Comparison of ENCODE assay signal across 27 cellular contexts in the genomic region with DNA sequence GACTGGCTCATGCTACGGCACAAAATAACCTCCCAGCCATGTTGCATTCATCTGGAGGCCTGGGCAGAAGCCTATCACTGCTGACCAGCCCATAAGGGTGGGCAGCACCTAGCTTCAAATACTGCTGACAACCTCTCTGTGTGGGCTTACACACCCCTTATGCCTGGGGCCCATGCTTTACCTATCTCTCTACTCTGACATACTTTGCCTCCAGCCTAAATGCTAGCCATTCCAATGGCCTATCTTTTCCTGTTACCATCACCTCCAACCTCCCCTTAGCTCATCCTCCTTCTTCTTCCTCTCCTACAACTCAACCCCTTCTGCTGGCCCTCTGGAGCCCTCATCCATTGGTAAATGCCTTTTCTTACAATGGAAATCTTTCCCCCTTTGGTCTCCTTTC.
"Had no signal": no experiment of that assay in that cellular context is flagged by ENCODE, and none has a peak within 500 bp of the region (broad histone marks: within the 10 kb centered on the region; RNA-seq: fewer than 3 reads in every experiment).

No MANE protein-coding gene starts in this region.

- H3K4me1 Mint-ChIP-seq: naive B cell, natural killer cell, nephron progenitor cell, neural progenitor cell had no signal

- DNase-seq: heart right ventricle; left colon; left lung; mesendoderm; naive B cell; natural killer cell; nephron progenitor cell; occipital lobe; psoas muscle; right lobe of liver; stimulated activated CD4-positive, alpha-beta T cell treated with anti-CD3 and anti-CD28 coated beads, Interleukin-2, amount 100 ng/mL, for 24 hours; stimulated activated CD4-positive, alpha-beta T cell treated with anti-CD3 and anti-CD28 coated beads, Interleukin-4, amount 100 ng/mL, for 1 hour; stimulated activated naive CD4-positive, alpha-beta T cell; tibial artery; uterus had no signal

- H3K4me1 ChIP-seq: left lung, neural progenitor cell, right lobe of liver, uterus had no signal

- H3K27ac Mint-ChIP-seq: mesothelial cell of epicardium; natural killer cell; nephron progenitor cell; neural progenitor cell; stimulated activated naive CD8-positive, alpha-beta T cell treated with anti-CD3 and anti-CD28 coated beads, Interleukin-15, Interleukin-2, amounts not matched to agents 100 ng/mL and 50 ng/mL, for 24 hours; type B pancreatic cell had no signal

- H3K79me2 ChIP-seq: hepatocyte, parathyroid adenoma had no signal

- H3K36me3 Mint-ChIP-seq: mesothelial cell of epicardium, naive B cell, natural killer cell, neural progenitor cell, type B pancreatic cell had no signal

- ATAC-seq: heart right ventricle, left colon, left lung, natural killer cell, psoas muscle, right lobe of liver had no signal

- H3K27ac ChIP-seq: heart right ventricle, hepatocyte, left lung, neural progenitor cell, neutrophil, parathyroid adenoma, psoas muscle, right atrium auricular region, right lobe of liver, suprapubic skin, thoracic aorta, tibial artery, uterus had no signal

- H3K9me3 ChIP-seq: heart right ventricle, left lung, neutrophil, psoas muscle, right atrium auricular region, right lobe of liver, suprapubic skin, thoracic aorta, tibial artery, uterus had no signal

- H3K4me3 Mint-ChIP-seq: mesothelial cell of epicardium; naive B cell; natural killer cell; nephron progenitor cell; neural progenitor cell; stimulated activated naive CD8-positive, alpha-beta T cell treated with anti-CD3 and anti-CD28 coated beads, Interleukin-15, Interleukin-2, amounts not matched to agents 100 ng/mL and 50 ng/mL, for 24 hours; type B pancreatic cell had no signal

- H3K4me3 ChIP-seq: heart right ventricle, hepatocyte, left lung, lung, neural progenitor cell, psoas muscle, right atrium auricular region, right lobe of liver, smooth muscle cell, suprapubic skin, thoracic aorta, tibial artery, uterus had no signal

- H2AFZ ChIP-seq: hepatocyte, neural progenitor cell, parathyroid adenoma had no signal

- H3K4me2 ChIP-seq: hepatocyte, neural progenitor cell, smooth muscle cell had no signal

- H3K27me3 ChIP-seq: heart right ventricle, hepatocyte, left lung, neural progenitor cell, neutrophil, right atrium auricular region, right lobe of liver, suprapubic skin, tibial artery, uterus had no signal

- H3K36me3 ChIP-seq: heart right ventricle, left lung, neural progenitor cell, neutrophil, right atrium auricular region, right lobe of liver, suprapubic skin, thoracic aorta, tibial artery, uterus had no signal

- H3K27me3 Mint-ChIP-seq: stimulated activated naive CD8-positive, alpha-beta T cell treated with anti-CD3 and anti-CD28 coated beads, Interleukin-15, Interleukin-2, amounts not matched to agents 100 ng/mL and 50 ng/mL, for 24 hours had no signal

- H3K9me3 Mint-ChIP-seq: mesothelial cell of epicardium; nephron progenitor cell; neural progenitor cell; stimulated activated naive CD8-positive, alpha-beta T cell treated with anti-CD3 and anti-CD28 coated beads, Interleukin-15, Interleukin-2, amounts not matched to agents 100 ng/mL and 50 ng/mL, for 24 hours; type B pancreatic cell had no signal
